Comparison of ENCODE assay signal across 8 cellular contexts in the genomic region with DNA sequence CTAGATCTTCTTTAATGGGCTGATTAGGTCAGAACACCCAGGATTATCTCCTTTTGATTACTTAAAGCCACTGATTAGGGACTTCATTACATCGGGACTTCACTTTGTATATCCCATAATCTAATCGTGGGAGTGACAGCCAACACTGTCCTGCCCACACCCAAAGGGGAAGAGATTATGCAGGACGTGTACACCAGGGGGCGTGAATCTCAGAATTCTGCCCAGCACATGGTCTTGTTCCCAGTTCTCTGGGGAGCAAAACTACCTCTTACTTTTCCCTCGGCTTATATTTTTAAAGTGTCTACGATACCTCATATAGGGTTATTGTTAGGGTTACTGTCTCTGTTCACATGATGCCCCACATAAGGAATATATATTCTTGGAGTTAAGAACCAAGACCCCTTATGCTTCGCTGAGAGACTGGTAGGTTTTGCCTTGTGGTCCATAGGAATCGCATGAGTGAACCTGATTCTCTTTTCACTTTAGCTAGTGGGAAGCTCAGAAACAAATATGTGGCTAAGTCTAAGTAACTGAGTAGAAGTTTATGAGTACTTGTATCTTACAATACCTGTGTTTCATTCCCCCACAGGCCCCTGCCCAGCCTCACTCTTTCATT.
DNase-seq lines count a peak whose midpoint lies in the region; ATAC-seq and TF ChIP-seq lines count a peak whose summit lies in the region.

No MANE protein-coding gene starts in this region.

- peaks cover 9% of the 10 kb centered on the region for H3K4me1 Mint-ChIP-seq in neural crest cell

- WGBS in body of pancreas, 2 donors, result 60 to 72% methylated on average over 7 to 8 of the region's 8 CpGs

- H3K36me3 Mint-ChIP-seq in neural crest cell (ENCODE audit: low read depth), result peaks cover 3% of the 10 kb centered on the region

- H3K9me3 ChIP-seq in PC-9 (ENCODE audit: insufficient read depth, low read depth), result no peaks in the 10 kb centered on the region
- no peaks in the 10 kb centered on the region for H3K9me3 ChIP-seq in body of pancreas
- no peaks in the 10 kb centered on the region for H3K9me3 ChIP-seq in MG63

- no peaks in the 10 kb centered on the region for H4K20me1 ChIP-seq in PC-9 (ENCODE audit: insufficient read depth)

- H3K4me3 ChIP-seq in PC-9, result no peak overlapping the region
- no peak overlapping the region for H3K4me3 ChIP-seq in body of pancreas
- H3K4me3 ChIP-seq in MG63, result no peak overlapping the region

- H3K27me3 Mint-ChIP-seq in neural crest cell (ENCODE audit: low read depth), result no peaks in the 10 kb centered on the region

- peak; percentile 63 for ATAC-seq in HG02885 (IDR thresholded peaks at IDR 0.05; ENCODE audit: poor library complexity, unreplicated experiment)
- ATAC-seq in body of pancreas, result peak; percentile 28

- peaks cover 5% of the 10 kb centered on the region for H3K9me3 Mint-ChIP-seq in neural crest cell

- DNase-seq in SIG-M5 treated with dmso at 0.1 percent for 504 hours (lab: John Stamatoyannopoulos, UW; ENCODE audit: unreplicated experiment), result peak; percentile 54
- DNase-seq in SIG-M5 (lab: John Stamatoyannopoulos, UW), result no peak
- DNase-seq in PC-9, result no peak
- DNase-seq in body of pancreas, result peak in 2 of 4 donors; percentile 33 to 39
- no peak for DNase-seq in neural crest cell (ENCODE audit: low read depth, low spot score)
- no peak for DNase-seq in mesenteric fat pad (ENCODE audit: low spot score)
- DNase-seq in MG63, result no peak

- no peak for TF ChIP-seq POLR2A in body of pancreas (IDR thresholded peaks at IDR 0.05)

- CTCF ChIA-PET in PC-9 (lab: Charles Lee), result interaction anchor here (0.6 to 1.4 kb wide), 2 partner anchors 22 to 411 kb away, joined by 3 to 5 read pairs; no protein-coding TSS in a partner anchor

- no peak overlapping the region for H3K4me3 Mint-ChIP-seq in neural crest cell

- H3F3A ChIP-seq in PC-9 (ENCODE audit: insufficient read depth, low read depth), result no peaks in the 10 kb centered on the region

- BruUV-seq in PC-9 (replicated peaks; lab: Mats Ljungman, UMichigan), result no TSS peak

- POLR2A ChIA-PET in PC-9 (lab: Charles Lee; ENCODE audit: unreplicated experiment), result no interaction called here

- intact Hi-C loops in PC-9 (cut with micrococcal nuclease; ENCODE audit: unreplicated experiment) (loop anchor here (5.0 kb wide), 5 partner anchors 132 to 667 kb away; no protein-coding TSS in a partner anchor), body of pancreas (cut with DNase I) (loop anchor here (10.0 kb wide), 1 partner anchor 299 kb away; no protein-coding TSS in a partner anchor)

- H3K36me3 ChIP-seq in PC-9 (ENCODE audit: low read depth), result no peaks in the 10 kb centered on the region
- H3K36me3 ChIP-seq in body of pancreas (replicated peaks in 1 of 2; ENCODE audit: insufficient read depth in 1 of 2, low read depth in 2 of 2), result no peaks in the 10 kb centered on the region
- no peaks in the 10 kb centered on the region for H3K36me3 ChIP-seq in MG63

- H3K4me1 ChIP-seq in PC-9 (replicated peaks; ENCODE audit: insufficient read depth), result no peaks in the 10 kb centered on the region
- peaks cover 6% of the 10 kb centered on the region for H3K4me1 ChIP-seq in body of pancreas

- H3K9me2 ChIP-seq in PC-9 (ENCODE audit: insufficient read depth), result no peaks in the 10 kb centered on the region

- H3K27ac Mint-ChIP-seq in neural crest cell (ENCODE audit: unreplicated experiment), result no peak overlapping the region

- no peak overlapping the region for H3K27ac ChIP-seq in PC-9
- no peak overlapping the region for H3K27ac ChIP-seq in body of pancreas

- H3K79me2 ChIP-seq in PC-9 (ENCODE audit: low read depth), result no peaks in the 10 kb centered on the region

- no peak overlapping the region for H2AFZ ChIP-seq in PC-9

- peak; percentile 44 for TF ChIP-seq CTCF in PC-9 (conservative IDR thresholded peaks at IDR 0.05)
- TF ChIP-seq CTCF in body of pancreas (IDR thresholded peaks at IDR 0.05), result peak in 6 of 7 experiments; percentile 9 to 35 (median 24)
- TF ChIP-seq CTCF in neural crest cell (conservative IDR thresholded peaks at IDR 0.05), result peak; percentile 58

- no peaks in the 10 kb centered on the region for H3K27me3 ChIP-seq in PC-9 (ENCODE audit: insufficient read depth, low read depth)
- no peaks in the 10 kb centered on the region for H3K27me3 ChIP-seq in body of pancreas
- H3K27me3 ChIP-seq in MG63, result no peaks in the 10 kb centered on the region

- no peak overlapping the region for H3K4me2 ChIP-seq in PC-9
